8 cellular contexts compared by ENCODE assay signal in genomic region chr12:1629338-1630080, GRCh38. TPM values are rescaled to one million over a fixed set of nuclear protein-coding genes. Genes with fewer than 3 reads are reported as not detected.
A peak's percentile ranks its signal among the peaks of the same experiment; 100 is the strongest.
DNase-seq lines count a peak whose midpoint lies in the region; ATAC-seq, FAIRE-seq and TF ChIP-seq lines count a peak whose summit lies in the region.

No MANE protein-coding gene starts in this region.

- DNase-seq in CD4-positive, CD25-positive, alpha-beta regulatory T cell: no peak
- no peak for DNase-seq in IMR-90
- DNase-seq in body of pancreas: peak in 2 of 4 donors; percentile 19 to 23
- peak; percentile 32 for DNase-seq in HepG2 (ENCODE audit: low spot score)
- DNase-seq in upper lobe of left lung: no peak
- no peak for DNase-seq in NCI-H2107 (lab: John Stamatoyannopoulos, UW)
- no peak for DNase-seq in UCSD-AML1 (lab: John Stamatoyannopoulos, UW; ENCODE audit: unreplicated experiment)

- H2AFZ ChIP-seq in IMR-90 (replicated peaks; ENCODE audit: low read length, poor library complexity): peak overlapping the region; percentile 59
- H2AFZ ChIP-seq in HepG2 (ENCODE audit: low read length): no peak overlapping the region

- H3K27ac ChIP-seq in CD4-positive, CD25-positive, alpha-beta regulatory T cell (ENCODE audit: insufficient read depth, low read length, poor library complexity, severe bottlenecking): no peak overlapping the region
- no peak overlapping the region for H3K27ac ChIP-seq in IMR-90 (ENCODE audit: insufficient read depth, low read length)
- no peak overlapping the region for H3K27ac ChIP-seq in body of pancreas
- H3K27ac ChIP-seq in HepG2 (ENCODE audit: extremely low read length, insufficient read depth, low read length): no peak overlapping the region
- peak overlapping the region in 1 of 4 donors; percentile 46 for H3K27ac ChIP-seq in upper lobe of left lung

- dilution Hi-C loops in IMR-90 (cut with HindIII; ENCODE audit: low sequenced_read_pairs, unreplicated experiment): no loop called here

- peak overlapping the region in 1 of 2 experiments; percentile 51; a peak in 2 of 4 replicates for H4K8ac ChIP-seq in IMR-90 (ENCODE audit: low read depth in 2 of 2, low read length in 2 of 2)

- peak overlapping the region; percentile 23; the same call in 1 of the 2 replicates for H2AK5ac ChIP-seq in IMR-90 (ENCODE audit: low read depth, low read length)

- no peak overlapping the region for H2BK5ac ChIP-seq in IMR-90 (ENCODE audit: low read depth, low read length, poor library complexity, severe bottlenecking)

- no peak overlapping the region for H3K4me3 ChIP-seq in CD4-positive, CD25-positive, alpha-beta regulatory T cell (ENCODE audit: low read depth, low read length)
- H3K4me3 ChIP-seq in IMR-90 (ENCODE audit: insufficient read depth, low read depth, low read length) (peak overlapping the region; percentile 5; the same call in 1 of the 2 replicates), body of pancreas (peak overlapping the region in 1 of 2 donors; percentile 4), HepG2 (replicated peaks in 1 of 3; ENCODE audit: insufficient read depth in 1 of 3, low read depth in 2 of 3, low read length in 3 of 3) (peak overlapping the region; percentile 28 to 62 (median 40); a peak in 5 of 6 replicates), upper lobe of left lung (peak overlapping the region; percentile 21 to 60 (median 50))

- H3K18ac ChIP-seq in IMR-90 (ENCODE audit: low read depth, low read length): peak overlapping the region; percentile 60

- no peak for TF ChIP-seq RAD21 in IMR-90 (IDR thresholded peaks at IDR 0.05; ENCODE audit: low read length)
- TF ChIP-seq RAD21 in HepG2 (CRISPR knock-in tag; IDR thresholded peaks at IDR 0.05): no peak

- H3K27me3 ChIP-seq in CD4-positive, CD25-positive, alpha-beta regulatory T cell (ENCODE audit: control insufficient read depth, insufficient read depth, low read length): peaks cover 26% of the 10 kb centered on the region
- no peaks in the 10 kb centered on the region for H3K27me3 ChIP-seq in IMR-90 (ENCODE audit: control insufficient read depth, insufficient read depth, low read length)
- no peaks in the 10 kb centered on the region for H3K27me3 ChIP-seq in body of pancreas
- peaks cover 6 to 76% of the 10 kb centered on the region in 2 experiments; a peak in 4 of 5 replicates for H3K27me3 ChIP-seq in HepG2 (ENCODE audit: control insufficient read depth in 1 of 2, insufficient read depth in 2 of 2, low read length in 2 of 2)
- peaks cover 0 to 9% (median 0%) of the 10 kb centered on the region in 4 donors for H3K27me3 ChIP-seq in upper lobe of left lung

- H3K36me3 ChIP-seq in CD4-positive, CD25-positive, alpha-beta regulatory T cell (ENCODE audit: control insufficient read depth, insufficient read depth, low read length): no peaks in the 10 kb centered on the region
- H3K36me3 ChIP-seq in IMR-90 (ENCODE audit: control insufficient read depth, insufficient read depth, low read length) (peaks cover 6% of the 10 kb centered on the region; the same call in 1 of the 2 replicates), body of pancreas (replicated peaks in 1 of 2; ENCODE audit: insufficient read depth in 1 of 2, low read depth in 2 of 2) (no peaks in the 10 kb centered on the region), HepG2 (replicated peaks in 1 of 2; ENCODE audit: control insufficient read depth in 1 of 2, insufficient read depth in 2 of 2, low read length in 2 of 2) (no peaks in the 10 kb centered on the region), upper lobe of left lung (no peaks in the 10 kb centered on the region)

- H3K79me1 ChIP-seq in IMR-90 (ENCODE audit: low read depth in 1 of 2, low read length in 2 of 2): peaks cover 14 to 66% of the 10 kb centered on the region in 2 experiments

- intact Hi-C loops in IMR-90 (cut with micrococcal nuclease): loop anchor here (5.0 kb wide), 1 partner anchor 163 kb away; no protein-coding TSS in a partner anchor
- intact Hi-C loops in body of pancreas (cut with DNase I): no loop called here
- intact Hi-C loops in HepG2 (cut with micrococcal nuclease; ENCODE audit: unreplicated experiment): no loop called here

- no peak overlapping the region for H2BK20ac ChIP-seq in IMR-90 (ENCODE audit: low read depth, low read length)

- no peak for TF ChIP-seq CTCF in IMR-90 (conservative IDR thresholded peaks at IDR 0.05; ENCODE audit: low read depth, low read length)
- peak in 1 of 7 experiments; percentile 6 for TF ChIP-seq CTCF in body of pancreas (IDR thresholded peaks at IDR 0.05)
- TF ChIP-seq CTCF in HepG2 (CRISPR knock-in tag; IDR thresholded peaks at IDR 0.05): peak; percentile 40
- no peak for TF ChIP-seq CTCF in upper lobe of left lung (IDR thresholded peaks at IDR 0.05)

- peak overlapping the region; percentile 17 for H3K14ac ChIP-seq in IMR-90 (replicated peaks; ENCODE audit: low read depth, low read length)

- ATAC-seq in CD4-positive, CD25-positive, alpha-beta regulatory T cell (ENCODE audit: low read depth in 2 of 2): peak in 1 of 2 donors; percentile 23
- ATAC-seq in IMR-90 (ENCODE audit: low read depth) (no peak), body of pancreas (peak; percentile 22), HepG2 (peak; percentile 70), upper lobe of left lung (ENCODE audit: low FRiP score in 2 of 2) (peak; percentile 4 to 6), GM21723 (IDR thresholded peaks at IDR 0.05; ENCODE audit: unreplicated experiment) (no peak)

- H3K9me3 Mint-ChIP-seq in CD4-positive, CD25-positive, alpha-beta regulatory T cell: peaks cover 0 to 2% (median 0%) of the 10 kb centered on the region in 7 donors

- H3K23ac ChIP-seq in IMR-90 (ENCODE audit: low read depth, low read length): 0 out of 2 replicates have a peak overlapping the region, but pooled peaks have one; percentile 20

- BruUV-seq in IMR-90 (replicated peaks; lab: Mats Ljungman, UMichigan): no TSS peak
- BruUV-seq in HepG2 (replicated peaks; lab: Mats Ljungman, UMichigan): no TSS peak

- H2BK120ac ChIP-seq in IMR-90 (ENCODE audit: low read depth, low read length): 0 out of 2 replicates have a peak overlapping the region, but pooled peaks have one; percentile 14

- TF ChIP-seq EP300 in HepG2 (IDR thresholded peaks at IDR 0.05; ENCODE audit: low read depth in 2 of 2, low read length in 2 of 2): no peak
- TF ChIP-seq EP300 in HepG2 (CRISPR knock-in tag; IDR thresholded peaks at IDR 0.05; ENCODE audit: borderline replicate concordance): no peak
- TF ChIP-seq EP300 in upper lobe of left lung (IDR thresholded peaks at IDR 0.05): no peak

- FAIRE-seq in HepG2 (lab: Jason Lieb, UNC): no peak

- no peak overlapping the region for H3K27ac Mint-ChIP-seq in CD4-positive, CD25-positive, alpha-beta regulatory T cell

- in situ Hi-C loops in IMR-90 (cut with MboI; ENCODE audit: low sequenced_read_pairs): no loop called here
- in situ Hi-C loops in HepG2 (cut with HindIII; ENCODE audit: extremely low pct_ligation_motif_present, low pct_unique_long_range_greater_than_20kb): no loop called here

- H3K4me1 ChIP-seq in CD4-positive, CD25-positive, alpha-beta regulatory T cell (ENCODE audit: control insufficient read depth, insufficient read depth, low read length, poor library complexity, severe bottlenecking): peaks cover 16% of the 10 kb centered on the region
- H3K4me1 ChIP-seq in IMR-90 (ENCODE audit: control insufficient read depth, insufficient read depth, low read length) (peaks cover 21% of the 10 kb centered on the region), body of pancreas (peaks cover 25% of the 10 kb centered on the region), HepG2 (ENCODE audit: insufficient read depth, low read length) (peaks cover 33% of the 10 kb centered on the region), upper lobe of left lung (peaks cover 19 to 35% (median 27%) of the 10 kb centered on the region in 4 donors)

- CTCF ChIA-PET in IMR-90 (lab: Yijun Ruan, JAX) (no interaction called here), HepG2 (lab: Yijun Ruan, JAX; ENCODE audit: low intra/inter-chr PET ratio, low total read pairs) (no interaction called here)

- H4K91ac ChIP-seq in IMR-90 (ENCODE audit: insufficient read depth, low read depth, low read length): peak overlapping the region; percentile 38; the same call in 1 of the 2 replicates

- H4K5ac ChIP-seq in IMR-90 (ENCODE audit: low read depth, low read length): peak overlapping the region; percentile 49

- peak overlapping the region; percentile 84 for H2AK9ac ChIP-seq in IMR-90 (replicated peaks; ENCODE audit: low read depth, low read length, poor library complexity)

- H3K36me3 Mint-ChIP-seq in CD4-positive, CD25-positive, alpha-beta regulatory T cell: no peaks in the 10 kb centered on the region

- H3K9me1 ChIP-seq in IMR-90 (ENCODE audit: insufficient read depth, low read length): peaks cover 3% of the 10 kb centered on the region

- H3K9ac ChIP-seq in IMR-90 (ENCODE audit: low read depth, low read length): 0 out of 2 replicates have a peak overlapping the region, but pooled peaks have one; percentile 42
- no peak overlapping the region for H3K9ac ChIP-seq in HepG2 (ENCODE audit: insufficient read depth, low read depth, low read length)

- H3K4ac ChIP-seq in IMR-90 (ENCODE audit: low read depth, low read length): peak overlapping the region; percentile 59

- no peak overlapping the region for H3K56ac ChIP-seq in IMR-90 (ENCODE audit: extremely low read depth, insufficient read depth, low read length)

- peak overlapping the region; percentile 64; the same call in 1 of the 3 replicates for H2BK15ac ChIP-seq in IMR-90 (ENCODE audit: low read depth, low read length)

- H3K27me3 Mint-ChIP-seq in CD4-positive, CD25-positive, alpha-beta regulatory T cell: peaks cover 84% of the 10 kb centered on the region

- WGBS in IMR-90 (ENCODE audit: extremely low coverage in 2 of 2, insufficient read length in 1 of 2), 2 experiments: 27% methylated on average over 8 of the region's 30 CpGs; no CpG with 5 or more reads in 1 of the 2 experiments
- 6 to 10% methylated on average over 25 to 30 of the region's 30 CpGs for WGBS in body of pancreas, 2 donors
- WGBS in HepG2 (ENCODE audit: low lambda C conversion rate): under 1% methylated on average over 13 of the region's 30 CpGs
- WGBS in upper lobe of left lung, 2 donors: 13 to 21% methylated on average over 16 to 27 of the region's 30 CpGs

- peaks cover 4 to 23% (median 10%) of the 10 kb centered on the region in 4 donors for H3K4me1 Mint-ChIP-seq in CD4-positive, CD25-positive, alpha-beta regulatory T cell

- H3K4me3 Mint-ChIP-seq in CD4-positive, CD25-positive, alpha-beta regulatory T cell: peak overlapping the region; percentile 53 to 82 (median 58)

- H3K9me3 ChIP-seq in CD4-positive, CD25-positive, alpha-beta regulatory T cell (ENCODE audit: control insufficient read depth in 2 of 2, low read length in 2 of 2): no peaks in the 10 kb centered on the region
- H3K9me3 ChIP-seq in IMR-90 (ENCODE audit: control insufficient read depth, insufficient read depth, low read length) (no peaks in the 10 kb centered on the region), body of pancreas (no peaks in the 10 kb centered on the region), HepG2 (ENCODE audit: low read length) (no peaks in the 10 kb centered on the region), upper lobe of left lung (no peaks in the 10 kb centered on the region)

- no peaks in the 10 kb centered on the region for H3K79me2 ChIP-seq in HepG2 (ENCODE audit: insufficient read depth, low read length)

- H3K4me2 ChIP-seq in IMR-90 (ENCODE audit: low read depth, low read length): peak overlapping the region; percentile 60
- peak overlapping the region; percentile 77 for H3K4me2 ChIP-seq in HepG2 (ENCODE audit: low read depth, low read length)

- POLR2A ChIA-PET in IMR-90 (lab: Charles Lee; ENCODE audit: unreplicated experiment): no interaction called here
- POLR2A ChIA-PET in HepG2 (lab: Yijun Ruan, JAX): no interaction called here

- no peak for TF ChIP-seq POLR2A in IMR-90 (IDR thresholded peaks at IDR 0.05; ENCODE audit: low read depth, low read length)
- TF ChIP-seq POLR2A in body of pancreas (IDR thresholded peaks at IDR 0.05): no peak
- no peak for TF ChIP-seq POLR2A in HepG2 (IDR thresholded peaks at IDR 0.05; ENCODE audit: insufficient read depth in 1 of 2, low read depth in 2 of 2, low read length in 2 of 2)
- TF ChIP-seq POLR2A in upper lobe of left lung (IDR thresholded peaks at IDR 0.05): no peak

- peaks cover 13% of the 10 kb centered on the region for H4K20me1 ChIP-seq in IMR-90 (ENCODE audit: insufficient read depth, low read length)
- no peaks in the 10 kb centered on the region for H4K20me1 ChIP-seq in HepG2 (ENCODE audit: insufficient read depth, low read length)

RNA-seq across cellular contexts. Expression of gene WNT5B, which starts 0.5 kb away (rescaled TPM):
- not detected for total RNA-seq in CD4-positive, CD25-positive, alpha-beta regulatory T cell
- polyA plus RNA-seq in CD4-positive, CD25-positive, alpha-beta regulatory T cell: not detected
- total RNA-seq in IMR-90 (2012; rRNA removed): 96.1 and 102 TPM in 2 replicates
- 83.7 and 98.8 TPM in 2 replicates for polyA plus RNA-seq in IMR-90 (2012; rRNA removed)
- 77.8 and 101 TPM in 2 replicates for polyA plus RNA-seq in IMR-90 (2012; cell fraction: cytosol; rRNA removed)
- 49.1 and 91.4 TPM in 2 replicates for polyA plus RNA-seq in IMR-90 (2012; cell fraction: nucleus; rRNA removed; ENCODE audit: low replicate concordance)
- not detected for total RNA-seq in body of pancreas
- total RNA-seq in HepG2 (2016; rRNA removed; fragmentation: Illumina TruSeq; extraction: Trizol): 0.04 TPM in 1 of 2 replicates, not detected in the other
- not detected in 2 replicates for total RNA-seq in HepG2 (2016; cell fraction: cytosol; rRNA removed; fragmentation: Illumina TruSeq; extraction: Trizol; ENCODE audit: low read depth)
- total RNA-seq in HepG2 (2016; cell fraction: insoluble cytoplasmic fraction; rRNA removed; fragmentation: Illumina TruSeq; extraction: Trizol): 0.06 TPM in 1 of 2 replicates, not detected in the other
- total RNA-seq in HepG2 (2016; cell fraction: membrane; rRNA removed; fragmentation: Illumina TruSeq; extraction: Trizol): not detected in 2 replicates
- not detected in 2 replicates for total RNA-seq in HepG2 (2016; cell fraction: nucleus; rRNA removed; fragmentation: Illumina TruSeq; extraction: Trizol)
- not detected in 2 replicates for polyA plus RNA-seq in HepG2 (2011; rRNA removed)
- polyA plus RNA-seq in HepG2 (2011; cell fraction: cytosol; rRNA removed): 0.04 TPM in 2 replicates
- polyA plus RNA-seq in HepG2 (2011; cell fraction: nucleus; rRNA removed): not detected in 2 replicates
- polyA plus RNA-seq in HepG2 (2012): not detected in 2 replicates
- not detected in 2 replicates for polyA plus RNA-seq in HepG2 (2016; cell fraction: cytosol; fragmentation: Illumina TruSeq; extraction: Trizol; ENCODE audit: low read depth)
- not detected in 2 replicates for polyA plus RNA-seq in HepG2 (2016; cell fraction: insoluble cytoplasmic fraction; fragmentation: Illumina TruSeq; extraction: Trizol; ENCODE audit: low read depth)
- polyA plus RNA-seq in HepG2 (2016; cell fraction: membrane; fragmentation: Illumina TruSeq; extraction: Trizol; ENCODE audit: low read depth): not detected in 2 replicates
- not detected in 2 replicates for polyA plus RNA-seq in HepG2 (2016; cell fraction: nucleus; fragmentation: Illumina TruSeq; extraction: Trizol; ENCODE audit: insufficient read depth, low read depth)
- not detected in 2 replicates for polyA minus RNA-seq in HepG2 (2011; rRNA and poly(A)+ RNA removed; ENCODE audit: low replicate concordance)
- not detected in 2 replicates for polyA minus RNA-seq in HepG2 (2011; cell fraction: cytosol; rRNA and poly(A)+ RNA removed)
- not detected in 2 replicates for polyA minus RNA-seq in HepG2 (2011; cell fraction: nucleus; rRNA and poly(A)+ RNA removed)
- total RNA-seq in upper lobe of left lung: 1 to 10 TPM in 5 of 6 donors, not detected in 1; 5.8 to 9.7 (median 7.0) TPM

RNA-seq across cellular contexts. Expression of gene FBXL14, which starts 35.1 kb away (rescaled TPM):
- total RNA-seq in CD4-positive, CD25-positive, alpha-beta regulatory T cell: 26.0 TPM
- 10 to 100 TPM; 18.5 to 24.3 (median 23.7) TPM for polyA plus RNA-seq in CD4-positive, CD25-positive, alpha-beta regulatory T cell
- total RNA-seq in IMR-90 (2012; rRNA removed) (4.7 TPM in 2 replicates), body of pancreas (1 to 10 TPM; 4.6 to 9.9 TPM), HepG2 (2016; rRNA removed; fragmentation: Illumina TruSeq; extraction: Trizol) (5.5 and 7.0 TPM in 2 replicates), upper lobe of left lung (10 to 100 TPM in 4 of 6 donors, 1 to 10 TPM in 2; 8.5 to 22.0 (median 14.4) TPM)
- polyA plus RNA-seq in IMR-90 (2012; rRNA removed) (7.3 and 8.8 TPM in 2 replicates), HepG2 (2011; rRNA removed) (7.2 and 7.4 TPM in 2 replicates)
- 2.2 and 9.6 TPM in 2 replicates for polyA plus RNA-seq in IMR-90 (2012; cell fraction: cytosol; rRNA removed)
- polyA plus RNA-seq in IMR-90 (2012; cell fraction: nucleus; rRNA removed; ENCODE audit: low replicate concordance): 2.8 and 5.8 TPM in 2 replicates
- 1.6 TPM in 2 replicates for total RNA-seq in HepG2 (2016; cell fraction: cytosol; rRNA removed; fragmentation: Illumina TruSeq; extraction: Trizol; ENCODE audit: low read depth)
- total RNA-seq in HepG2 (2016; cell fraction: insoluble cytoplasmic fraction; rRNA removed; fragmentation: Illumina TruSeq; extraction: Trizol): 5.8 and 6.3 TPM in 2 replicates
- total RNA-seq in HepG2 (2016; cell fraction: membrane; rRNA removed; fragmentation: Illumina TruSeq; extraction: Trizol): 7.3 and 8.4 TPM in 2 replicates
- 3.5 and 4.2 TPM in 2 replicates for total RNA-seq in HepG2 (2016; cell fraction: nucleus; rRNA removed; fragmentation: Illumina TruSeq; extraction: Trizol)
- 5.7 and 11.0 TPM in 2 replicates for polyA plus RNA-seq in HepG2 (2011; cell fraction: cytosol; rRNA removed)
- polyA plus RNA-seq in HepG2 (2011; cell fraction: nucleus; rRNA removed): 4.8 and 5.6 TPM in 2 replicates
- polyA plus RNA-seq in HepG2 (2012): 1.5 and 3.4 TPM in 2 replicates
- polyA plus RNA-seq in HepG2 (2016; cell fraction: cytosol; fragmentation: Illumina TruSeq; extraction: Trizol; ENCODE audit: low read depth): 1.3 and 1.5 TPM in 2 replicates
- 4.3 and 4.9 TPM in 2 replicates for polyA plus RNA-seq in HepG2 (2016; cell fraction: insoluble cytoplasmic fraction; fragmentation: Illumina TruSeq; extraction: Trizol; ENCODE audit: low read depth)
- polyA plus RNA-seq in HepG2 (2016; cell fraction: membrane; fragmentation: Illumina TruSeq; extraction: Trizol; ENCODE audit: low read depth): 3.9 and 4.6 TPM in 2 replicates
- polyA plus RNA-seq in HepG2 (2016; cell fraction: nucleus; fragmentation: Illumina TruSeq; extraction: Trizol; ENCODE audit: insufficient read depth, low read depth): 2.8 and 3.0 TPM in 2 replicates
- polyA minus RNA-seq in HepG2 (2011; rRNA and poly(A)+ RNA removed; ENCODE audit: low replicate concordance): 24.9 and 37.9 TPM in 2 replicates
- polyA minus RNA-seq in HepG2 (2011; cell fraction: cytosol; rRNA and poly(A)+ RNA removed): 5.9 and 9.1 TPM in 2 replicates
- polyA minus RNA-seq in HepG2 (2011; cell fraction: nucleus; rRNA and poly(A)+ RNA removed): 3.3 and 4.5 TPM in 2 replicates

Comparison
In these comparisons a context has a peak if more than half of its experiments do, and no peak if none do; other contexts are left out.
1. ATAC-seq: peak in body of pancreas (single experiment), HepG2 (single experiment) and upper lobe of left lung (2 of 2); none in IMR-90 (single experiment) and GM21723 (single experiment).